ENCODE assay signal across 1 cellular context in the genomic region with DNA sequence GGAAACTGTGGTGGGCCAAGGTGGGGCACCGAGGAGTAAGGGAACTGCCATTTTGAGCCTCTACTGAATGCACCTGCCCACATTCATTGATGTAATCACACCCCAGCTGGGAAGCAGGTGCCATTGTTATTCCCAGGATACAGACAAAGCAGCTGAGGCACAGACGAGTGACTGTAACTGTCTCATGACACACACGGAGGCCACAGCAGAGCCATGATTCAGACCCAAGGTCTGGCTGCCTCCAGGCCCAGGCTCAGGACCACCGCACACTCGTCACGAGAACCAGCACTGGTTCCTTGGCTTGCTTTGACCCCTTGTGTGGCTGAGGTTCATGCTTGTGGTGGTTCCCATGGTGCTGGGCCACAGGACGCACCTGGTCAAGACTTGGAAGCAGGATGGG.
TF ChIP-seq lines count a peak whose summit lies in the region.

No MANE protein-coding gene starts in this region.

TF ChIP-seq in K562, 482 proteins besides CTCF, POLR2A, EP300 and RAD21:
- no peak for TF ChIP-seq COPS2 (conservative IDR thresholded peaks at IDR 0.05)
- no peak for TF ChIP-seq MXI1 (IDR thresholded peaks at IDR 0.05; ENCODE audit: low read depth, low read length)
- TF ChIP-seq SAFB (IDR thresholded peaks at IDR 0.05; ENCODE audit: borderline replicate concordance, low read depth, low read length) = no peak
- TF ChIP-seq NFXL1 (CRISPR knock-in tag; IDR thresholded peaks at IDR 0.05) = no peak
- TF ChIP-seq, protein P1, sequence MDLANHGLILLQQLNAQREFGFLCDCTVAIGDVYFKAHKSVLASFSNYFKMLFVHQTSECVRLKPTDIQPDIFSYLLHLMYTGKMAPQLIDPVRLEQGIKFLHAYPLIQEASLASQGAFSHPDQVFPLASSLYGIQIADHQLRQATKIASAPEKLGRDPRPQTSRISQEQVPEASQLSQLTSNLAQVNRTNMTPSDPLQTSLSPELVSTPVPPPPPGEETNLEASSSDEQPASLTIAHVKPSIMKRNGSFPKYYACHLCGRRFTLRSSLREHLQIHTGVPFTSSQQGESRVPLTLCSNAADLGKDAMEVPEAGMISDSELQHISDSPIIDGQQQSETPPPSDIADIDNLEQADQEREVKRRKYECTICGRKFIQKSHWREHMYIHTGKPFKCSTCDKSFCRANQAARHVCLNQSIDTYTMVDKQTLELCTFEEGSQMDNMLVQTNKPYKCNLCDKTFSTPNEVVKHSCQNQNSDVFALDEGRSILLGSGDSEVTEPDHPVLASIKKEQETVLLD (IDR thresholded peaks at IDR 0.05) = no peak
- TF ChIP-seq TCFL5 (CRISPR knock-in tag; conservative IDR thresholded peaks at IDR 0.05) = no peak
- no peak for TF ChIP-seq ILK (tag; IDR thresholded peaks at IDR 0.05; ENCODE audit: borderline replicate concordance, low read depth)
- TF ChIP-seq, protein P2, sequence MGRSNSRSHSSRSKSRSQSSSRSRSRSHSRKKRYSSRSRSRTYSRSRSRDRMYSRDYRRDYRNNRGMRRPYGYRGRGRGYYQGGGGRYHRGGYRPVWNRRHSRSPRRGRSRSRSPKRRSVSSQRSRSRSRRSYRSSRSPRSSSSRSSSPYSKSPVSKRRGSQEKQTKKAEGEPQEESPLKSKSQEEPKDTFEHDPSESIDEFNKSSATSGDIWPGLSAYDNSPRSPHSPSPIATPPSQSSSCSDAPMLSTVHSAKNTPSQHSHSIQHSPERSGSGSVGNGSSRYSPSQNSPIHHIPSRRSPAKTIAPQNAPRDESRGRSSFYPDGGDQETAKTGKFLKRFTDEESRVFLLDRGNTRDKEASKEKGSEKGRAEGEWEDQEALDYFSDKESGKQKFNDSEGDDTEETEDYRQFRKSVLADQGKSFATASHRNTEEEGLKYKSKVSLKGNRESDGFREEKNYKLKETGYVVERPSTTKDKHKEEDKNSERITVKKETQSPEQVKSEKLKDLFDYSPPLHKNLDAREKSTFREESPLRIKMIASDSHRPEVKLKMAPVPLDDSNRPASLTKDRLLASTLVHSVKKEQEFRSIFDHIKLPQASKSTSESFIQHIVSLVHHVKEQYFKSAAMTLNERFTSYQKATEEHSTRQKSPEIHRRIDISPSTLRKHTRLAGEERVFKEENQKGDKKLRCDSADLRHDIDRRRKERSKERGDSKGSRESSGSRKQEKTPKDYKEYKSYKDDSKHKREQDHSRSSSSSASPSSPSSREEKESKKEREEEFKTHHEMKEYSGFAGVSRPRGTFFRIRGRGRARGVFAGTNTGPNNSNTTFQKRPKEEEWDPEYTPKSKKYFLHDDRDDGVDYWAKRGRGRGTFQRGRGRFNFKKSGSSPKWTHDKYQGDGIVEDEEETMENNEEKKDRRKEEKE (IDR thresholded peaks at IDR 0.05; ENCODE audit: borderline replicate concordance in 1 of 2, control insufficient read depth in 1 of 2, low read depth in 2 of 2, low read length in 1 of 2) = no peak
- TF ChIP-seq ETS2 (tag; IDR thresholded peaks at IDR 0.05; ENCODE audit: borderline replicate concordance, poor library complexity, severe bottlenecking) = no peak
- TF ChIP-seq ZNF780A (CRISPR knock-in tag; IDR thresholded peaks at IDR 0.05) = no peak
TF ChIP-seq in K562: peak in this region for 0.
